In the genomic region with DNA sequence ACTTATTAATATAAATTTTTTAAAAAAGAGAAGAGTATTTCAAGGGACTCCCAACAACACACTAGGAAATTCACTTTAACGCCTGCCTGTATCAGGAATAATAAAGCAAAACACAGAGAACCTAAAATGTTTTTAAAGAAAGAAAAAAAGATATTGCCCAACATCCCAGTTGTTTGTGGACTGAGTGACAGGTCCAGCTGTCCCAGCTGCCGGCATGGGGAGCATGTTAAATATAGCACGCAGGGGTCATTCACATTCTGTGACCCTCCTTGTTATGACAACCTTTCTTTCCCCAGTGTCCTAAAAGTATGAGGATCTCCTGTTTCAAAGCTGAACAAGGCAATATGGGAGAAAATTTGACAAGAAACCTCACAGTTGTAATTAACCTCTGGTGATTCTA, we compare ENCODE assay signal across 1 cellular context.
TF ChIP-seq lines count a peak whose summit lies in the region.

No MANE protein-coding gene starts in this region.

TF ChIP-seq in HepG2, 621 proteins besides CTCF, POLR2A, EP300 and RAD21:
- TF ChIP-seq KLF11 (CRISPR knock-in tag; IDR thresholded peaks at IDR 0.05) (no peak), ZNF574 (CRISPR knock-in tag; IDR thresholded peaks at IDR 0.05) (no peak), HNF4A (CRISPR knock-in tag; IDR thresholded peaks at IDR 0.05) (0 out of 2 replicates have a peak, but pooled peaks have one; percentile 19), PBX2 (CRISPR knock-in tag; IDR thresholded peaks at IDR 0.05) (peak; percentile 71), NR2F1 (CRISPR knock-in tag; IDR thresholded peaks at IDR 0.05) (0 out of 4 replicates have a peak, but pooled peaks of 1 of the 2 experiments have one; percentile 20), ZNF414 (CRISPR knock-in tag; IDR thresholded peaks at IDR 0.05) (no peak), CC2D1A (CRISPR knock-in tag; IDR thresholded peaks at IDR 0.05) (no peak), ELF3 (CRISPR knock-in tag; IDR thresholded peaks at IDR 0.05) (0 out of 2 replicates have a peak, but pooled peaks have one; percentile 18), SOX5 (CRISPR knock-in tag; IDR thresholded peaks at IDR 0.05; ENCODE audit: borderline replicate concordance) (peak; percentile 18; the same call in 1 of the 2 replicates), SOX6 (IDR thresholded peaks at IDR 0.05) (no peak), SOX6 (CRISPR knock-in tag; IDR thresholded peaks at IDR 0.05) (peak; percentile 29; the same call in 1 of the 2 replicates), MEIS1 (CRISPR knock-in tag; IDR thresholded peaks at IDR 0.05; ENCODE audit: borderline replicate concordance) (no peak), LCORL (IDR thresholded peaks at IDR 0.05) (no peak), LCORL (CRISPR knock-in tag; IDR thresholded peaks at IDR 0.05) (peak; percentile 49; the same call in 1 of the 2 replicates), TFAP4 (IDR thresholded peaks at IDR 0.05; ENCODE audit: borderline replicate concordance, low read depth) (peak; percentile 82), ZBTB2 (CRISPR knock-in tag; IDR thresholded peaks at IDR 0.05; ENCODE audit: low read depth) (no peak), FOXA1 (IDR thresholded peaks at IDR 0.05) (no peak), FOXA1 (CRISPR knock-in tag; IDR thresholded peaks at IDR 0.05) (0 out of 2 replicates have a peak, but pooled peaks have one; percentile 11), ZNF496 (CRISPR knock-in tag; IDR thresholded peaks at IDR 0.05; ENCODE audit: insufficient replicate concordance) (no peak), SOX13 (IDR thresholded peaks at IDR 0.05) (no peak), SOX13 (CRISPR knock-in tag; conservative IDR thresholded peaks at IDR 0.05 in 1 of 2, IDR thresholded peaks at IDR 0.05 in 1 of 2) (peak in 1 of 2 experiments; percentile 52; a peak in 1 of 4 replicates), FOXA3 (CRISPR knock-in tag; IDR thresholded peaks at IDR 0.05) (0 out of 2 replicates have a peak, but pooled peaks have one; percentile 16), SAP130 (CRISPR knock-in tag; IDR thresholded peaks at IDR 0.05; ENCODE audit: low read depth) (peak; percentile 60), ZNF232 (CRISPR knock-in tag; IDR thresholded peaks at IDR 0.05; ENCODE audit: borderline replicate concordance) (peak; percentile 90), CEBPB (IDR thresholded peaks at IDR 0.05; ENCODE audit: borderline replicate concordance, low read depth, low read length) (peak; percentile 78), NR2F6 (IDR thresholded peaks at IDR 0.05) (no peak; the same call in 1 of the 2 replicates), NR2F6 (CRISPR knock-in tag; IDR thresholded peaks at IDR 0.05) (peak; percentile 55), NR2F2 (IDR thresholded peaks at IDR 0.05; ENCODE audit: borderline replicate concordance, low read depth) (0 out of 2 replicates have a peak, but pooled peaks have one; percentile 22), ZEB1 (IDR thresholded peaks at IDR 0.05; ENCODE audit: insufficient replicate concordance, low read depth) (no peak), KLF16 (CRISPR knock-in tag; IDR thresholded peaks at IDR 0.05) (0 out of 4 replicates have a peak, but pooled peaks of 1 of the 2 experiments have one; percentile 18), BCL6 (CRISPR knock-in tag; IDR thresholded peaks at IDR 0.05) (peak; percentile 41; the same call in 1 of the 2 replicates), TGIF2 (CRISPR knock-in tag; IDR thresholded peaks at IDR 0.05) (0 out of 2 replicates have a peak, but pooled peaks have one; percentile 57), CEBPG (CRISPR knock-in tag; IDR thresholded peaks at IDR 0.05) (peak; percentile 76), ARID5B (CRISPR knock-in tag; IDR thresholded peaks at IDR 0.05) (0 out of 2 replicates have a peak, but pooled peaks have one; percentile 28), ZNF253 (CRISPR knock-in tag; IDR thresholded peaks at IDR 0.05; ENCODE audit: borderline replicate concordance) (no peak)
- TF ChIP-seq, protein P1, sequence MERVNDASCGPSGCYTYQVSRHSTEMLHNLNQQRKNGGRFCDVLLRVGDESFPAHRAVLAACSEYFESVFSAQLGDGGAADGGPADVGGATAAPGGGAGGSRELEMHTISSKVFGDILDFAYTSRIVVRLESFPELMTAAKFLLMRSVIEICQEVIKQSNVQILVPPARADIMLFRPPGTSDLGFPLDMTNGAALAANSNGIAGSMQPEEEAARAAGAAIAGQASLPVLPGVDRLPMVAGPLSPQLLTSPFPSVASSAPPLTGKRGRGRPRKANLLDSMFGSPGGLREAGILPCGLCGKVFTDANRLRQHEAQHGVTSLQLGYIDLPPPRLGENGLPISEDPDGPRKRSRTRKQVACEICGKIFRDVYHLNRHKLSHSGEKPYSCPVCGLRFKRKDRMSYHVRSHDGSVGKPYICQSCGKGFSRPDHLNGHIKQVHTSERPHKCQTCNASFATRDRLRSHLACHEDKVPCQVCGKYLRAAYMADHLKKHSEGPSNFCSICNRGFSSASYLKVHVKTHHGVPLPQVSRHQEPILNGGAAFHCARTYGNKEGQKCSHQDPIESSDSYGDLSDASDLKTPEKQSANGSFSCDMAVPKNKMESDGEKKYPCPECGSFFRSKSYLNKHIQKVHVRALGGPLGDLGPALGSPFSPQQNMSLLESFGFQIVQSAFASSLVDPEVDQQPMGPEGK (CRISPR knock-in tag; IDR thresholded peaks at IDR 0.05): peak; percentile 52
- TF ChIP-seq, protein P2, sequence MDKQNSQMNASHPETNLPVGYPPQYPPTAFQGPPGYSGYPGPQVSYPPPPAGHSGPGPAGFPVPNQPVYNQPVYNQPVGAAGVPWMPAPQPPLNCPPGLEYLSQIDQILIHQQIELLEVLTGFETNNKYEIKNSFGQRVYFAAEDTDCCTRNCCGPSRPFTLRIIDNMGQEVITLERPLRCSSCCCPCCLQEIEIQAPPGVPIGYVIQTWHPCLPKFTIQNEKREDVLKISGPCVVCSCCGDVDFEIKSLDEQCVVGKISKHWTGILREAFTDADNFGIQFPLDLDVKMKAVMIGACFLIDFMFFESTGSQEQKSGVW (CRISPR knock-in tag; IDR thresholded peaks at IDR 0.05; ENCODE audit: borderline replicate concordance): no peak
- TF ChIP-seq, protein P3, sequence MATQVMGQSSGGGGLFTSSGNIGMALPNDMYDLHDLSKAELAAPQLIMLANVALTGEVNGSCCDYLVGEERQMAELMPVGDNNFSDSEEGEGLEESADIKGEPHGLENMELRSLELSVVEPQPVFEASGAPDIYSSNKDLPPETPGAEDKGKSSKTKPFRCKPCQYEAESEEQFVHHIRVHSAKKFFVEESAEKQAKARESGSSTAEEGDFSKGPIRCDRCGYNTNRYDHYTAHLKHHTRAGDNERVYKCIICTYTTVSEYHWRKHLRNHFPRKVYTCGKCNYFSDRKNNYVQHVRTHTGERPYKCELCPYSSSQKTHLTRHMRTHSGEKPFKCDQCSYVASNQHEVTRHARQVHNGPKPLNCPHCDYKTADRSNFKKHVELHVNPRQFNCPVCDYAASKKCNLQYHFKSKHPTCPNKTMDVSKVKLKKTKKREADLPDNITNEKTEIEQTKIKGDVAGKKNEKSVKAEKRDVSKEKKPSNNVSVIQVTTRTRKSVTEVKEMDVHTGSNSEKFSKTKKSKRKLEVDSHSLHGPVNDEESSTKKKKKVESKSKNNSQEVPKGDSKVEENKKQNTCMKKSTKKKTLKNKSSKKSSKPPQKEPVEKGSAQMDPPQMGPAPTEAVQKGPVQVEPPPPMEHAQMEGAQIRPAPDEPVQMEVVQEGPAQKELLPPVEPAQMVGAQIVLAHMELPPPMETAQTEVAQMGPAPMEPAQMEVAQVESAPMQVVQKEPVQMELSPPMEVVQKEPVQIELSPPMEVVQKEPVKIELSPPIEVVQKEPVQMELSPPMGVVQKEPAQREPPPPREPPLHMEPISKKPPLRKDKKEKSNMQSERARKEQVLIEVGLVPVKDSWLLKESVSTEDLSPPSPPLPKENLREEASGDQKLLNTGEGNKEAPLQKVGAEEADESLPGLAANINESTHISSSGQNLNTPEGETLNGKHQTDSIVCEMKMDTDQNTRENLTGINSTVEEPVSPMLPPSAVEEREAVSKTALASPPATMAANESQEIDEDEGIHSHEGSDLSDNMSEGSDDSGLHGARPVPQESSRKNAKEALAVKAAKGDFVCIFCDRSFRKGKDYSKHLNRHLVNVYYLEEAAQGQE (IDR thresholded peaks at IDR 0.05; ENCODE audit: borderline replicate concordance in 1 of 2, low read depth in 1 of 2, low read length in 2 of 2): no peak
